In genomic region chr2:64404743-64405142, GRCh38 we compare ENCODE assay signal across 9 cellular contexts. TPM values are rescaled to one million over a fixed set of nuclear protein-coding genes. Genes with fewer than 3 reads are reported as not detected.
DNase-seq lines count a peak whose midpoint lies in the region; ATAC-seq and TF ChIP-seq lines count a peak whose summit lies in the region.
"Had no signal": no experiment of that assay in that cellular context is flagged by ENCODE, and none has a peak within 500 bp of the region (broad histone marks: within the 10 kb centered on the region; RNA-seq: fewer than 3 reads in every experiment).

No MANE protein-coding gene starts in this region.

- H3K36me3 Mint-ChIP-seq in activated naive CD4-positive, alpha-beta T cell treated with anti-CD3 and anti-CD28 coated beads, Interleukin-2, amount 10 ng/mL, durations not matched to agents 7 days and 5 days: no peaks in the 10 kb centered on the region
- no peaks in the 10 kb centered on the region for H3K36me3 Mint-ChIP-seq in activated naive CD4-positive, alpha-beta T cell treated with anti-CD3 and anti-CD28 coated beads, Interleukin-2, amount 50 U/mL, for 72 hours

- H3K4me1 ChIP-seq in muscle layer of duodenum (ENCODE audit: control insufficient read depth in 1 of 2, insufficient read depth in 2 of 2, low read length in 2 of 2) (peaks cover 15% of the 10 kb centered on the region in 2 donors), vagina (peaks cover 40% of the 10 kb centered on the region), smooth muscle cell (ENCODE audit: low read depth) (peaks cover 34% of the 10 kb centered on the region)

- TF ChIP-seq CTCF in fibroblast of pulmonary artery (IDR thresholded peaks at IDR 0.05; ENCODE audit: low read length, missing control alignments) (no peak), vagina (IDR thresholded peaks at IDR 0.05) (no peak), smooth muscle cell (IDR thresholded peaks at IDR 0.05; ENCODE audit: borderline replicate concordance, insufficient read depth, poor library complexity, severe bottlenecking) (no peak)

- peak overlapping the region; percentile 26 for H3K27ac Mint-ChIP-seq in activated naive CD4-positive, alpha-beta T cell treated with anti-CD3 and anti-CD28 coated beads, Interleukin-2, amount 10 ng/mL, durations not matched to agents 7 days and 5 days
- no peak overlapping the region for H3K27ac Mint-ChIP-seq in activated naive CD4-positive, alpha-beta T cell treated with anti-CD3 and anti-CD28 coated beads, Interleukin-2, amount 50 U/mL, for 72 hours

- H2AFZ ChIP-seq in smooth muscle cell (ENCODE audit: low read depth): no peak overlapping the region

- WGBS in smooth muscle cell (ENCODE audit: low lambda C conversion rate): 82% methylated on average over 9 of the region's 9 CpGs

- H3F3A ChIP-seq in smooth muscle cell (ENCODE audit: low read depth): no peaks in the 10 kb centered on the region

- intact Hi-C loops in vagina (cut with DNase I): loop anchor here (10.0 kb wide), 1 partner anchor 50 kb away; the partner anchor contains the start of gene LGALSL

- H3K4me1 Mint-ChIP-seq in activated naive CD4-positive, alpha-beta T cell treated with anti-CD3 and anti-CD28 coated beads, Interleukin-2, amount 10 ng/mL, durations not matched to agents 7 days and 5 days: peaks cover 4% of the 10 kb centered on the region

- no peaks in the 10 kb centered on the region for H3K36me3 ChIP-seq in muscle layer of duodenum (ENCODE audit: control insufficient read depth in 1 of 2, insufficient read depth in 2 of 2, low read length in 2 of 2)
- H3K36me3 ChIP-seq in vagina: no peaks in the 10 kb centered on the region
- no peaks in the 10 kb centered on the region for H3K36me3 ChIP-seq in smooth muscle cell (ENCODE audit: low read depth)

- H3K4me3 ChIP-seq in fibroblast of pulmonary artery (replicated peaks; ENCODE audit: low read depth, low read length): no peak overlapping the region
- peak overlapping the region in 1 of 2 donors; percentile 27 for H3K4me3 ChIP-seq in muscle layer of duodenum (ENCODE audit: low read depth in 1 of 2, low read length in 2 of 2)
- H3K4me3 ChIP-seq in vagina: peak overlapping the region in 1 of 2 donors; percentile 4
- no peak overlapping the region for H3K4me3 ChIP-seq in smooth muscle cell

- H3K9ac ChIP-seq in smooth muscle cell (ENCODE audit: low read depth): no peak overlapping the region

- no peak for ATAC-seq in activated naive CD4-positive, alpha-beta T cell treated with anti-CD3 and anti-CD28 coated beads, Interleukin-2, amount 50 U/mL, for 72 hours
- no peak for ATAC-seq in HG02840 (IDR thresholded peaks at IDR 0.05; ENCODE audit: low FRiP score, unreplicated experiment)

- H3K9me3 Mint-ChIP-seq in activated naive CD4-positive, alpha-beta T cell treated with anti-CD3 and anti-CD28 coated beads, Interleukin-2, amount 10 ng/mL, durations not matched to agents 7 days and 5 days: no peaks in the 10 kb centered on the region
- no peaks in the 10 kb centered on the region for H3K9me3 Mint-ChIP-seq in activated naive CD4-positive, alpha-beta T cell treated with anti-CD3 and anti-CD28 coated beads, Interleukin-2, amount 50 U/mL, for 72 hours

- peak overlapping the region; percentile 70 for H3K27ac ChIP-seq in muscle layer of duodenum (ENCODE audit: low read length)
- peak overlapping the region; percentile 77 for H3K27ac ChIP-seq in vagina
- H3K27ac ChIP-seq in smooth muscle cell (ENCODE audit: low read depth): no peak overlapping the region

- no peak overlapping the region for H3K4me2 ChIP-seq in smooth muscle cell

- H3K4me3 Mint-ChIP-seq in activated naive CD4-positive, alpha-beta T cell treated with anti-CD3 and anti-CD28 coated beads, Interleukin-2, amount 10 ng/mL, durations not matched to agents 7 days and 5 days: no peak overlapping the region

- no peak for TF ChIP-seq POLR2A in vagina (IDR thresholded peaks at IDR 0.05)

- H3K27me3 ChIP-seq in muscle layer of duodenum (ENCODE audit: low read depth, low read length) (no peaks in the 10 kb centered on the region), vagina (no peaks in the 10 kb centered on the region), smooth muscle cell (ENCODE audit: low read depth) (peaks cover 6% of the 10 kb centered on the region)

- no peaks in the 10 kb centered on the region for H4K20me1 ChIP-seq in smooth muscle cell (ENCODE audit: low read depth)

- CTCF ChIA-PET in activated naive CD4-positive, alpha-beta T cell treated with anti-CD3 and anti-CD28 coated beads, Interleukin-2, amount 10 ng/mL, durations not matched to agents 7 days and 5 days (lab: Charles Lee): no interaction called here

- H3K27me3 Mint-ChIP-seq in activated naive CD4-positive, alpha-beta T cell treated with anti-CD3 and anti-CD28 coated beads, Interleukin-2, amount 10 ng/mL, durations not matched to agents 7 days and 5 days: peaks cover 19% of the 10 kb centered on the region

- H3K9me3 ChIP-seq in muscle layer of duodenum (ENCODE audit: control insufficient read depth in 1 of 2, low read length in 2 of 2) (no peaks in the 10 kb centered on the region), vagina (no peaks in the 10 kb centered on the region), smooth muscle cell (replicated peaks; ENCODE audit: low read depth) (no peaks in the 10 kb centered on the region)

- H3K79me2 ChIP-seq in smooth muscle cell (ENCODE audit: low read depth): no peaks in the 10 kb centered on the region

- no peak for DNase-seq in activated naive CD4-positive, alpha-beta T cell treated with anti-CD3 and anti-CD28 coated beads, Interleukin-2, amount 10 ng/mL, durations not matched to agents 7 days and 5 days
- no peak for DNase-seq in activated naive CD4-positive, alpha-beta T cell treated with anti-CD3 and anti-CD28 coated beads, Interleukin-2, amount 50 U/mL, for 72 hours (ENCODE audit: low spot score in 2 of 2)
- DNase-seq in fibroblast of pulmonary artery (ENCODE audit: low read depth) (peak; percentile 65), vagina (ENCODE audit: extremely low spot score in 2 of 2) (peak; percentile 81 to 91), smooth muscle cell (lab: John Stamatoyannopoulos, UW; ENCODE audit: unreplicated experiment) (no peak)
- DNase-seq in stimulated activated CD4-positive, alpha-beta T cell treated with anti-CD3 and anti-CD28 coated beads, Interleukin-4, amount 100 ng/mL, for 24 hours: no peak
- DNase-seq: activated naive CD4-positive, alpha-beta T cell treated with anti-CD3 and anti-CD28 coated beads, Interleukin-2, amount 50 U/mL, for 16 hours had no signal

RNA-seq across cellular contexts. Expression of gene LGALSL, which starts 49.2 kb away (rescaled TPM):
- 1 to 10 TPM; 1.0 to 1.2 TPM for total RNA-seq in activated naive CD4-positive, alpha-beta T cell treated with anti-CD3 and anti-CD28 coated beads, Interleukin-2, amount 50 U/mL, for 72 hours
- total RNA-seq in vagina (13.0 TPM), smooth muscle cell (9.4 and 13.9 TPM in 2 replicates)
- 8.1 and 9.9 TPM in 2 replicates for polyA plus RNA-seq in smooth muscle cell

Comparison
In these comparisons a context has a peak if more than half of its experiments do, and no peak if none do; other contexts are left out.
1. DNase-seq: peak in fibroblast of pulmonary artery (single experiment) and vagina (2 of 2); none in activated naive CD4-positive, alpha-beta T cell treated with anti-CD3 and anti-CD28 coated beads, Interleukin-2, amount 10 ng/mL, durations not matched to agents 7 days and 5 days (single experiment), activated naive CD4-positive, alpha-beta T cell treated with anti-CD3 and anti-CD28 coated beads, Interleukin-2, amount 50 U/mL, for 72 hours (0 of 2), smooth muscle cell (single experiment) and stimulated activated CD4-positive, alpha-beta T cell treated with anti-CD3 and anti-CD28 coated beads, Interleukin-4, amount 100 ng/mL, for 24 hours (single experiment).